In the genomic region with DNA sequence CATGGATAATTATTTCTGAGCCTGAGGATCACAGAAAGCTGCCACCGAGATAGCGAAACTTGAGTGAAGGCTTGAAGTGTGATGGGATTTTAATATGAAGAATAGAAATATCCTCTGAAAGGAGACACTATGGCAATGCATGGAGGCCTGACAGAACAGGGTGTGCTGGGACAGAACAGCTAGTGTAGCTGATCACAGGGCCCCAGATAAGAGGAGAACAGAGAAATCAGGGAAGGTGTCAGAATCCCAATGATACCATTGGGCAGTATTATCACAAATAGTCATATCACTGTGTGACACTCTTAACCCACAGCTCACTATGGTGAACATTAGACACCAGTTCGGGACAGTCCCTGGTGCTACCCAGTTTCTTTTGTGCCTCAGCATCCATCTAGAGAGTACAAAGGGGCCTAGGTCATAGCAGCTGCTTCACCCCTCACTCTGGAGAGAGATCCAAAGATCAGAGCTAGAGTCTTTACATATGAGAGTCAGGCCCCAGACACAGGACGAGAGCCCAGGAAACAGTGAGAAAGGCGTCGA, we compare ENCODE assay signal across 17 cellular contexts. TPM values are rescaled to one million over a fixed set of nuclear protein-coding genes. Genes with fewer than 3 reads are reported as not detected.
"Had no signal": no experiment of that assay in that cellular context is flagged by ENCODE, and none has a peak within 500 bp of the region (broad histone marks: within the 10 kb centered on the region; RNA-seq: fewer than 3 reads in every experiment).

No MANE protein-coding gene starts in this region.

- H3K4me3 ChIP-seq: ascending aorta, dorsolateral prefrontal cortex, esophagus muscularis mucosa, left lung had no signal

- H3K4me1 ChIP-seq: ascending aorta, esophagus muscularis mucosa had no signal

- H3K4me3 Mint-ChIP-seq: nephron had no signal

- H3K27ac Mint-ChIP-seq: nephron had no signal

- H3K36me3 ChIP-seq: ascending aorta, esophagus muscularis mucosa, left lung had no signal

- H3K9me3 Mint-ChIP-seq: nephron had no signal

- H3K9me3 ChIP-seq: ascending aorta, esophagus muscularis mucosa, left lung had no signal

- DNase-seq: activated effector memory CD4-positive, alpha-beta T cell treated with Interleukin-2 at 50 U/mL for 16 hours; dorsolateral prefrontal cortex; glutamatergic neuron; mesenchymal stem cell; SHP77 treated with DMSO at 0.1 percent for 48 hours; stimulated activated CD4-positive, alpha-beta T cell treated with anti-CD3 and anti-CD28 coated beads, Interleukin-2, amount 100 ng/mL, for 48 hours; stimulated activated CD8-positive, alpha-beta memory T cell treated with anti-CD3 and anti-CD28 coated beads, Interleukin-4, amount 100 ng/mL, for 48 hours had no signal

- ATAC-seq: left lung had no signal

- H3K27ac ChIP-seq: ascending aorta, dorsolateral prefrontal cortex, esophagus muscularis mucosa had no signal

- H3K27me3 ChIP-seq: ascending aorta, esophagus muscularis mucosa, left lung had no signal

- H3K4me1 Mint-ChIP-seq: nephron had no signal

RNA-seq across cellular contexts. Expression of gene OR10P1, which starts 0.5 kb away (rescaled TPM):
- total RNA-seq: ascending aorta; bronchial epithelial cell; dorsolateral prefrontal cortex; esophagus muscularis mucosa; fibroblast of villous mesenchyme; left lung; osteoblast; pulmonary artery endothelial cell; T-helper 2 cell treated with Interferon-gamma antibody and Interleukin-4, amounts not matched to agents 100 ng/mL and 5 ng/mL, for 36 hours; urinary bladder had no signal
- polyA plus RNA-seq: urinary bladder had no signal
